Comparison of ENCODE assay signal across 8 cellular contexts in the genomic region with DNA sequence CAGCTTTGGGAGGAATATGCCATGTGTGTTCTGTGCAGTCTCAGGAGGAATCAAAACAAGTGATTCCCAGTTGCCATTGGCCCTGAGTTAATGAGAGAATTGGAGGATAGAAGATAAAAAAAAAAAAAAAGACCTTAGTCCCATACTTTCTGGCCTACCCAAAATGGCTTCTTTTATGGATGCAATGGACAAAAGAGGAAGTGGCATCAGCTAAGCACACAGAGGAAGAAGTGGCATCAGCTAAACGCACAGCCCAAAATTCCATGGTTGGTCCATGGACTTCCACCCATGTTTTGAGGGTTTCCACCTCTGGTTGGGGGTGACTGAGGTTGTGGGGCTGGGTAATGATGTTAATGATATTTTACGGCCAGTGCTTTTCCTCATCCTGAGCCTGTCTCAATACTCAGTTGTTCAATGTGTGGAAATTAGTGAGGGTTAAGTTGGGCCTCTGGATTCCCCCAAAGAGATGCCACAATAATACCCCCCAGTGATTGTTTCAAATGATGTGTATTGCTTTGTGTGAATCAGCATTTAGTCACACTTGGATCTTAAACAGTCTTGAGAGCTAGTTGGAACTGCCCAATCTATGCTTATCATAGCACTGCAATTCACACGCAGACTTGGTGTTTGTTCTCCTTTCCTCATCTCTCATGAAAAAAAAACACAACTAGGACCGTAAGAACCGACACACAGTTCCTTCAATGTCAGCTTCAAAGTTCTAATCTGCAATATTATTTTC. TPM values are rescaled to one million over a fixed set of nuclear protein-coding genes. Genes with fewer than 3 reads are reported as not detected.
DNase-seq lines count a peak whose midpoint lies in the region; TF ChIP-seq lines count a peak whose summit lies in the region.
"Not testable (repeated sequence)": the region's sequence is repeated elsewhere in the genome, so short reads cannot be mapped to it uniquely, and the experiment has no call there.

No MANE protein-coding gene starts in this region.

- not testable (repeated sequence) for H3K27ac ChIP-seq in mesenchymal stem cell (ENCODE audit: low read length, poor library complexity, severe bottlenecking)

- H3K9ac ChIP-seq in mesenchymal stem cell (ENCODE audit: low read length), result peak overlapping the region; percentile 76
- not testable (repeated sequence) for H3K9ac ChIP-seq in skeletal muscle satellite cell (ENCODE audit: low read depth, low read length)

- H4K91ac ChIP-seq in mesenchymal stem cell (ENCODE audit: low read length), result not testable (repeated sequence)

- H3K4me2 ChIP-seq in mesenchymal stem cell (ENCODE audit: low read length, poor library complexity, severe bottlenecking), result not testable (repeated sequence)
- H3K4me2 ChIP-seq in skeletal muscle satellite cell (ENCODE audit: low read length), result peak overlapping the region; percentile 48

- WGBS in mesenchymal stem cell, result 87% methylated on average over 5 of the region's 5 CpGs

- not testable (repeated sequence) for H3K9me3 ChIP-seq in mesenchymal stem cell (ENCODE audit: control insufficient read depth, low read length); skeletal muscle satellite cell (replicated peaks; ENCODE audit: low read length)

- H2BK12ac ChIP-seq in mesenchymal stem cell (ENCODE audit: low read length in 2 of 2), result not testable (repeated sequence)

- H3K79me1 ChIP-seq in mesenchymal stem cell (replicated peaks; ENCODE audit: low read length, poor library complexity, severe bottlenecking), result not testable (repeated sequence)

- H3K23ac ChIP-seq in mesenchymal stem cell (ENCODE audit: low read length in 2 of 2), result not testable (repeated sequence)

- not testable (repeated sequence) for H3K4me3 ChIP-seq in astrocyte of the cerebellum (ENCODE audit: low read depth, low read length); cardiac fibroblast (replicated peaks in 1 of 2; ENCODE audit: low read depth in 2 of 2, low read length in 2 of 2); fibroblast of pulmonary artery (replicated peaks; ENCODE audit: low read depth, low read length); skeletal muscle satellite cell (ENCODE audit: low read length)
- H3K4me3 ChIP-seq in mesenchymal stem cell (ENCODE audit: insufficient read depth in 1 of 2, low read depth in 1 of 2, low read length in 2 of 2), result peak overlapping the region in 1 of 2 experiments; percentile 58

- not testable (repeated sequence) for H2BK120ac ChIP-seq in mesenchymal stem cell (ENCODE audit: low read depth, low read length)

- not testable (repeated sequence) for H2AK5ac ChIP-seq in mesenchymal stem cell (ENCODE audit: low read length, severe bottlenecking)

- not testable (repeated sequence) for H3K4ac ChIP-seq in mesenchymal stem cell (ENCODE audit: low read depth in 1 of 2, low read length in 2 of 2)

- not testable (repeated sequence) for TF ChIP-seq CTCF in astrocyte of the cerebellum (IDR thresholded peaks at IDR 0.05; ENCODE audit: low read depth, low read length, missing control alignments); cardiac fibroblast (IDR thresholded peaks at IDR 0.05; ENCODE audit: low read depth, low read length); fibroblast of pulmonary artery (IDR thresholded peaks at IDR 0.05; ENCODE audit: low read length, missing control alignments)

- not testable (repeated sequence) for H3K18ac ChIP-seq in mesenchymal stem cell (ENCODE audit: low read depth in 1 of 2, low read length in 2 of 2)

- not testable (repeated sequence) for H3K36me3 ChIP-seq in mesenchymal stem cell (ENCODE audit: control insufficient read depth in 1 of 2, insufficient read depth in 2 of 2, low read depth in 1 of 2, low read length in 2 of 2); skeletal muscle satellite cell (ENCODE audit: insufficient read depth, low read length)

- H3K4me1 ChIP-seq in mesenchymal stem cell (ENCODE audit: control insufficient read depth, insufficient read depth, low read depth, low read length), result not testable (repeated sequence)
- peaks cover 26% of the 10 kb centered on the region for H3K4me1 ChIP-seq in skeletal muscle satellite cell (ENCODE audit: control insufficient read depth, insufficient read depth, low read length)

- H3K27me3 ChIP-seq in mesenchymal stem cell (ENCODE audit: control insufficient read depth in 1 of 2, insufficient read depth in 1 of 2, low read length in 2 of 2); skeletal muscle satellite cell (ENCODE audit: control insufficient read depth, insufficient read depth, low read length): not testable (repeated sequence)

- not testable (repeated sequence) for H2BK5ac ChIP-seq in mesenchymal stem cell (ENCODE audit: low read depth, low read length, poor library complexity, severe bottlenecking)

- not testable (repeated sequence) for H2BK15ac ChIP-seq in mesenchymal stem cell (ENCODE audit: low read depth, poor library complexity, severe bottlenecking)

- not testable (repeated sequence) for H4K8ac ChIP-seq in mesenchymal stem cell (ENCODE audit: low read length)

- H2AFZ ChIP-seq in mesenchymal stem cell (ENCODE audit: low read depth, low read length), result not testable (repeated sequence)

- H3K14ac ChIP-seq in mesenchymal stem cell (ENCODE audit: low read length in 2 of 2), result not testable (repeated sequence)

- DNase-seq in Daoy (ENCODE audit: low read depth) (peak; percentile 78), HCEC 1CT (peak; percentile 71), RPMI7951 (ENCODE audit: low read depth) (peak; percentile 54), astrocyte of the cerebellum (ENCODE audit: low read depth) (peak; percentile 36), cardiac fibroblast (ENCODE audit: low read depth in 2 of 2) (peak; percentile 51 to 65), fibroblast of pulmonary artery (ENCODE audit: low read depth) (peak; percentile 28)
- DNase-seq in mesenchymal stem cell, result not testable (repeated sequence)

- in situ Hi-C loops in astrocyte of the cerebellum (cut with HindIII; ENCODE audit: low sequenced_read_pairs), result not testable (repeated sequence)

RNA-seq across cellular contexts. Expression of a gene that starts 14.4 kb away (rescaled TPM):
- total RNA-seq in Daoy (2014; rRNA removed; shearing (Covaris generic)), result 8.6 and 19.1 TPM in 2 replicates
- total RNA-seq in RPMI7951 (2014; rRNA removed; shearing (Covaris generic)), result 5.8 and 7.2 TPM in 2 replicates
- 4.7 TPM for polyA plus RNA-seq in mesenchymal stem cell (2013, experiment 1 of 2)
- polyA plus RNA-seq in mesenchymal stem cell (2013, experiment 2 of 2), result 4.9 TPM
- 7.4 and 10.4 TPM in 2 replicates for total RNA-seq in skeletal muscle satellite cell (2012; rRNA removed)
